Comparison of ENCODE assay signal across 22 cellular contexts in genomic region chr6:163394659-163395058, GRCh38.
"Had no signal": no experiment of that assay in that cellular context is flagged by ENCODE, and none has a peak within 500 bp of the region (broad histone marks: within the 10 kb centered on the region; RNA-seq: fewer than 3 reads in every experiment).

No MANE protein-coding gene starts in this region.

- H3K27ac Mint-ChIP-seq: memory B cell; natural killer cell; stimulated activated effector memory CD8-positive, alpha-beta T cell treated with anti-CD3 and anti-CD28 coated beads, Interleukin-12 subunit alpha, Interleukin-12 subunit beta, amount 100 ng/mL, for 72 hours had no signal

- H3K36me3 Mint-ChIP-seq: memory B cell; natural killer cell; stimulated activated effector memory CD8-positive, alpha-beta T cell treated with anti-CD3 and anti-CD28 coated beads, Interleukin-12 subunit alpha, Interleukin-12 subunit beta, amount 100 ng/mL, for 72 hours had no signal

- H3K4me1 Mint-ChIP-seq: stimulated activated effector memory CD8-positive, alpha-beta T cell treated with anti-CD3 and anti-CD28 coated beads, Interleukin-12 subunit alpha, Interleukin-12 subunit beta, amount 100 ng/mL, for 72 hours had no signal

- H3K4me3 ChIP-seq: esophagus squamous epithelium, lung, prostate gland, right atrium auricular region, sigmoid colon, stomach, testis, tibial artery, upper lobe of right lung, uterus had no signal

- H3K4me3 Mint-ChIP-seq: memory B cell; natural killer cell; stimulated activated effector memory CD8-positive, alpha-beta T cell treated with anti-CD3 and anti-CD28 coated beads, Interleukin-12 subunit alpha, Interleukin-12 subunit beta, amount 100 ng/mL, for 72 hours had no signal

- ATAC-seq: natural killer cell; stimulated activated effector memory CD8-positive, alpha-beta T cell treated with anti-CD3 and anti-CD28 coated beads, Interleukin-12 subunit alpha, Interleukin-12 subunit beta, amount 100 ng/mL, for 72 hours; upper lobe of right lung had no signal

- H3K36me3 ChIP-seq: esophagus squamous epithelium, prostate gland, right atrium auricular region, sigmoid colon, stomach, tibial artery, upper lobe of right lung, uterus had no signal

- H3K9me3 ChIP-seq: esophagus squamous epithelium, prostate gland, right atrium auricular region, sigmoid colon, stomach, testis, tibial artery, upper lobe of right lung, uterus had no signal

- H3K4me1 ChIP-seq: prostate gland, uterus had no signal

- DNase-seq: cerebellar nuclear complex; effector CD8-positive, alpha-beta T cell; esophagus squamous epithelium; foreskin melanocyte; glutamatergic neuron; hypothalamus; natural killer cell; sigmoid colon; stimulated activated CD4-positive, alpha-beta T cell treated with anti-CD3 and anti-CD28 coated beads, Interleukin-2, amount 100 ng/mL, for 24 hours; stimulated activated CD4-positive, alpha-beta T cell treated with anti-CD3 and anti-CD28 coated beads, Interleukin-4, amount 100 ng/mL, for 24 hours; stimulated activated naive CD4-positive, alpha-beta T cell treated with Interleukin-2 at 50 U/mL for 16 hours; stomach; substantia nigra; testis; tibial artery; upper lobe of right lung; uterus had no signal

- H3K27ac ChIP-seq: esophagus squamous epithelium, prostate gland, right atrium auricular region, sigmoid colon, stomach, tibial artery, upper lobe of right lung had no signal

- H3K27me3 ChIP-seq: esophagus squamous epithelium, right atrium auricular region, sigmoid colon, stomach, testis, tibial artery, upper lobe of right lung, uterus had no signal

- H3K9me3 Mint-ChIP-seq: memory B cell; natural killer cell; stimulated activated effector memory CD8-positive, alpha-beta T cell treated with anti-CD3 and anti-CD28 coated beads, Interleukin-12 subunit alpha, Interleukin-12 subunit beta, amount 100 ng/mL, for 72 hours had no signal
